11 cellular contexts compared by ENCODE assay signal in the genomic region with DNA sequence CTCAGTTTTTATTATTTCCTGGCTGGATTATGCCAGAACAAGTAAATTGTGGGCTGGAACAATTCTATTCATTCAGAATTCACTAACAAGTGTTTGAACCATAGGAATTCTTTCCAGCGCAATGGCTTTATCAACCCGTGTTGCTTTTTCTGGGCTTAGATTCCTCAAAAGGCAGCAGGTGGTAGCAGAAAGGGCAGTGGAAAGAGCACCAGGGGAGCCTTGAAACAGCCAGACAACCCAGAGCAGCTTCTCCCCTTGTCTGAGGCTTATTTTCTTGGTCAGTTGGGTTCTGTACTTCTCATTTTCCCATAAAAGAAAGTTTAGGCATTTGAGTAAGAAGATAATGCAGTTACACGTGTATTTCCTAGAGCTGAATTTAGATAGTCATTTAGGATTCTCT.
DNase-seq lines count a peak whose midpoint lies in the region; ATAC-seq and TF ChIP-seq lines count a peak whose summit lies in the region.
"Had no signal": no experiment of that assay in that cellular context is flagged by ENCODE, and none has a peak within 500 bp of the region (broad histone marks: within the 10 kb centered on the region; RNA-seq: fewer than 3 reads in every experiment).

No MANE protein-coding gene starts in this region.

- RAD21 ChIA-PET in HCT116 (lab: Charles Lee; ENCODE audit: low non-redundant PET in 1 of 2, low total read pairs in 2 of 2, uncharacterized antibody in 2 of 2, unreplicated experiment in 2 of 2): no interaction called here

- H3K27ac Mint-ChIP-seq in neural crest cell (ENCODE audit: unreplicated experiment): peak overlapping the region; percentile 20
- no peak overlapping the region for H3K27ac Mint-ChIP-seq in activated CD4-positive, alpha-beta T cell treated with anti-CD3 and anti-CD28 coated beads, Interleukin-2, amount 10 ng/mL, durations not matched to agents 24 days and 14 days

- TF ChIP-seq CTCF in HCT116 (IDR thresholded peaks at IDR 0.05 in 2 of 3, conservative IDR thresholded peaks at IDR 0.05 in 1 of 3; ENCODE audit: borderline replicate concordance in 1 of 3, insufficient read depth in 1 of 3, low read depth in 2 of 3, low read length in 2 of 3) (no peak), neural crest cell (conservative IDR thresholded peaks at IDR 0.05) (no peak)

- no peaks in the 10 kb centered on the region for H3K9me3 Mint-ChIP-seq in neural crest cell
- H3K9me3 Mint-ChIP-seq in activated CD4-positive, alpha-beta T cell treated with anti-CD3 and anti-CD28 coated beads, Interleukin-2, amount 10 ng/mL, durations not matched to agents 24 days and 14 days: no peaks in the 10 kb centered on the region

- no peaks in the 10 kb centered on the region for H3K9me3 ChIP-seq in HCT116 (ENCODE audit: control insufficient read depth in 1 of 2, insufficient read depth in 1 of 2, low read depth in 1 of 2, low read length in 2 of 2)

- no peaks in the 10 kb centered on the region for H3K9me2 ChIP-seq in HCT116 (ENCODE audit: insufficient read depth)

- ATAC-seq in HCT116: no peak
- ATAC-seq in GM19324 (IDR thresholded peaks at IDR 0.05; ENCODE audit: low FRiP score, unreplicated experiment): no peak

- H3K4me3 ChIP-seq in HCT116 (replicated peaks in 1 of 2; ENCODE audit: low read depth in 1 of 2, low read length in 2 of 2): no peak overlapping the region

- intact Hi-C loops in HCT116 (cut with micrococcal nuclease): no loop called here
- intact Hi-C loops in activated CD4-positive, alpha-beta T cell treated with anti-CD3 and anti-CD28 coated beads, Interleukin-2, amount 10 ng/mL, durations not matched to agents 24 days and 14 days (cut with micrococcal nuclease): no loop called here

- H3K4me1 ChIP-seq in HCT116 (ENCODE audit: control insufficient read depth in 1 of 2, insufficient read depth in 2 of 2, low read length in 2 of 2): no peaks in the 10 kb centered on the region

- TF ChIP-seq POLR2A in HCT116 (IDR thresholded peaks at IDR 0.05; ENCODE audit: borderline replicate concordance, extremely low read depth, insufficient read depth, insufficient read length): no peak

- H3K4me1 Mint-ChIP-seq in neural crest cell: peaks cover 37% of the 10 kb centered on the region
- no peaks in the 10 kb centered on the region for H3K4me1 Mint-ChIP-seq in activated CD4-positive, alpha-beta T cell treated with anti-CD3 and anti-CD28 coated beads, Interleukin-2, amount 10 ng/mL, durations not matched to agents 24 days and 14 days

- no peaks in the 10 kb centered on the region for H3K79me2 ChIP-seq in HCT116 (ENCODE audit: insufficient read depth, low read length)

- POLR2A ChIA-PET in HCT116 (lab: Charles Lee): no interaction called here

- no peaks in the 10 kb centered on the region for H3K27me3 ChIP-seq in HCT116 (ENCODE audit: insufficient read depth, low read length)

- H3K36me3 ChIP-seq in HCT116 (ENCODE audit: control insufficient read depth in 1 of 2, insufficient read depth in 2 of 2, low read length in 2 of 2): no peaks in the 10 kb centered on the region
- H3K36me3 ChIP-seq: WERI-Rb-1 had no signal

- no peak overlapping the region for H3K4me2 ChIP-seq in HCT116 (ENCODE audit: low read length)

- H3K27ac ChIP-seq in HCT116 (ENCODE audit: low read depth, low read length): no peak overlapping the region
- H3K27ac ChIP-seq: WERI-Rb-1 had no signal

- DNase-seq in HCT116 (ENCODE audit: low read depth, low spot score) (peak; percentile 4), NCI-H69 (lab: John Stamatoyannopoulos, UW) (peak; percentile 86), ecto neural progenitor cell (ENCODE audit: low spot score) (peak; percentile 81), neural crest cell (ENCODE audit: low read depth, low spot score) (peak; percentile 18), GM03348 (ENCODE audit: low spot score) (no peak)
- no peak for DNase-seq in activated CD4-positive, alpha-beta T cell treated with anti-CD3 and anti-CD28 coated beads, Interleukin-2, amount 10 ng/mL, durations not matched to agents 24 days and 14 days
- DNase-seq: effector memory CD4-positive, alpha-beta T cell; GOT3; NCI-H2029; WERI-Rb-1 had no signal

- TF ChIP-seq RAD21 in HCT116 (IDR thresholded peaks at IDR 0.05; ENCODE audit: low read depth): no peak

- H4K20me1 ChIP-seq in HCT116 (ENCODE audit: insufficient read depth): no peaks in the 10 kb centered on the region

- BruUV-seq in HCT116 (replicated peaks; lab: Mats Ljungman, UMichigan): no TSS peak

- no peak overlapping the region for H3K4me3 Mint-ChIP-seq in neural crest cell
- H3K4me3 Mint-ChIP-seq in activated CD4-positive, alpha-beta T cell treated with anti-CD3 and anti-CD28 coated beads, Interleukin-2, amount 10 ng/mL, durations not matched to agents 24 days and 14 days: no peak overlapping the region

- CTCF ChIA-PET in HCT116 (lab: Charles Lee): no interaction called here

- H2AFZ ChIP-seq in HCT116 (ENCODE audit: low read depth, low read length, poor library complexity, severe bottlenecking): no peak overlapping the region

- H3K36me3 Mint-ChIP-seq in neural crest cell (ENCODE audit: low read depth): no peaks in the 10 kb centered on the region
- no peaks in the 10 kb centered on the region for H3K36me3 Mint-ChIP-seq in activated CD4-positive, alpha-beta T cell treated with anti-CD3 and anti-CD28 coated beads, Interleukin-2, amount 10 ng/mL, durations not matched to agents 24 days and 14 days (ENCODE audit: low read depth)

- no peak overlapping the region for H3K9ac ChIP-seq in HCT116 (ENCODE audit: low read length)

- no peaks in the 10 kb centered on the region for H3K27me3 Mint-ChIP-seq in neural crest cell (ENCODE audit: low read depth)
- no peaks in the 10 kb centered on the region for H3K27me3 Mint-ChIP-seq in activated CD4-positive, alpha-beta T cell treated with anti-CD3 and anti-CD28 coated beads, Interleukin-2, amount 10 ng/mL, durations not matched to agents 24 days and 14 days

TF ChIP-seq in HCT116, 20 proteins besides CTCF, POLR2A, EP300 and RAD21 (continues in another document):
- no peak for TF ChIP-seq SIN3A (IDR thresholded peaks at IDR 0.05; ENCODE audit: low read depth)
- TF ChIP-seq SRF (IDR thresholded peaks at IDR 0.05; ENCODE audit: low read depth): no peak
- TF ChIP-seq EGR1 (IDR thresholded peaks at IDR 0.05; ENCODE audit: low read depth): no peak
- no peak for TF ChIP-seq ZNF274 (IDR thresholded peaks at IDR 0.05; ENCODE audit: low read depth, low read length)
- TF ChIP-seq, protein P1, sequence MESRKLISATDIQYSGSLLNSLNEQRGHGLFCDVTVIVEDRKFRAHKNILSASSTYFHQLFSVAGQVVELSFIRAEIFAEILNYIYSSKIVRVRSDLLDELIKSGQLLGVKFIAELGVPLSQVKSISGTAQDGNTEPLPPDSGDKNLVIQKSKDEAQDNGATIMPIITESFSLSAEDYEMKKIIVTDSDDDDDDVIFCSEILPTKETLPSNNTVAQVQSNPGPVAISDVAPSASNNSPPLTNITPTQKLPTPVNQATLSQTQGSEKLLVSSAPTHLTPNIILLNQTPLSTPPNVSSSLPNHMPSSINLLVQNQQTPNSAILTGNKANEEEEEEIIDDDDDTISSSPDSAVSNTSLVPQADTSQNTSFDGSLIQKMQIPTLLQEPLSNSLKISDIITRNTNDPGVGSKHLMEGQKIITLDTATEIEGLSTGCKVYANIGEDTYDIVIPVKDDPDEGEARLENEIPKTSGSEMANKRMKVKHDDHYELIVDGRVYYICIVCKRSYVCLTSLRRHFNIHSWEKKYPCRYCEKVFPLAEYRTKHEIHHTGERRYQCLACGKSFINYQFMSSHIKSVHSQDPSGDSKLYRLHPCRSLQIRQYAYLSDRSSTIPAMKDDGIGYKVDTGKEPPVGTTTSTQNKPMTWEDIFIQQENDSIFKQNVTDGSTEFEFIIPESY (IDR thresholded peaks at IDR 0.05; ENCODE audit: extremely low read depth, insufficient replicate concordance, low read length): no peak
- no peak for TF ChIP-seq CBX3 (IDR thresholded peaks at IDR 0.05; ENCODE audit: low read depth)
- no peak for TF ChIP-seq JUND (IDR thresholded peaks at IDR 0.05)
- TF ChIP-seq TCF7L2 (IDR thresholded peaks at IDR 0.05; ENCODE audit: borderline replicate concordance, extremely low read depth, insufficient read depth, insufficient read length): no peak
- TF ChIP-seq YY1 (IDR thresholded peaks at IDR 0.05; ENCODE audit: extremely low read depth, insufficient replicate concordance, low read depth, low read length): no peak
- TF ChIP-seq ZFX (IDR thresholded peaks at IDR 0.05): no peak
- TF ChIP-seq EZH2 (IDR thresholded peaks at IDR 0.05): no peak
- TF ChIP-seq POLR2AphosphoS5 (IDR thresholded peaks at IDR 0.05; ENCODE audit: low read depth, low read length): no peak
- TF ChIP-seq, protein P2, sequence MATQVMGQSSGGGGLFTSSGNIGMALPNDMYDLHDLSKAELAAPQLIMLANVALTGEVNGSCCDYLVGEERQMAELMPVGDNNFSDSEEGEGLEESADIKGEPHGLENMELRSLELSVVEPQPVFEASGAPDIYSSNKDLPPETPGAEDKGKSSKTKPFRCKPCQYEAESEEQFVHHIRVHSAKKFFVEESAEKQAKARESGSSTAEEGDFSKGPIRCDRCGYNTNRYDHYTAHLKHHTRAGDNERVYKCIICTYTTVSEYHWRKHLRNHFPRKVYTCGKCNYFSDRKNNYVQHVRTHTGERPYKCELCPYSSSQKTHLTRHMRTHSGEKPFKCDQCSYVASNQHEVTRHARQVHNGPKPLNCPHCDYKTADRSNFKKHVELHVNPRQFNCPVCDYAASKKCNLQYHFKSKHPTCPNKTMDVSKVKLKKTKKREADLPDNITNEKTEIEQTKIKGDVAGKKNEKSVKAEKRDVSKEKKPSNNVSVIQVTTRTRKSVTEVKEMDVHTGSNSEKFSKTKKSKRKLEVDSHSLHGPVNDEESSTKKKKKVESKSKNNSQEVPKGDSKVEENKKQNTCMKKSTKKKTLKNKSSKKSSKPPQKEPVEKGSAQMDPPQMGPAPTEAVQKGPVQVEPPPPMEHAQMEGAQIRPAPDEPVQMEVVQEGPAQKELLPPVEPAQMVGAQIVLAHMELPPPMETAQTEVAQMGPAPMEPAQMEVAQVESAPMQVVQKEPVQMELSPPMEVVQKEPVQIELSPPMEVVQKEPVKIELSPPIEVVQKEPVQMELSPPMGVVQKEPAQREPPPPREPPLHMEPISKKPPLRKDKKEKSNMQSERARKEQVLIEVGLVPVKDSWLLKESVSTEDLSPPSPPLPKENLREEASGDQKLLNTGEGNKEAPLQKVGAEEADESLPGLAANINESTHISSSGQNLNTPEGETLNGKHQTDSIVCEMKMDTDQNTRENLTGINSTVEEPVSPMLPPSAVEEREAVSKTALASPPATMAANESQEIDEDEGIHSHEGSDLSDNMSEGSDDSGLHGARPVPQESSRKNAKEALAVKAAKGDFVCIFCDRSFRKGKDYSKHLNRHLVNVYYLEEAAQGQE (IDR thresholded peaks at IDR 0.05; ENCODE audit: low read depth): no peak
- TF ChIP-seq, protein P3, sequence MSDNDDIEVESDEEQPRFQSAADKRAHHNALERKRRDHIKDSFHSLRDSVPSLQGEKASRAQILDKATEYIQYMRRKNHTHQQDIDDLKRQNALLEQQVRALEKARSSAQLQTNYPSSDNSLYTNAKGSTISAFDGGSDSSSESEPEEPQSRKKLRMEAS (IDR thresholded peaks at IDR 0.05): no peak
- TF ChIP-seq EZH2phosphoT487 (IDR thresholded peaks at IDR 0.05; ENCODE audit: borderline replicate concordance): no peak
- TF ChIP-seq SP1 (IDR thresholded peaks at IDR 0.05; ENCODE audit: low read depth): no peak

Comparison
In these comparisons a context has a peak if more than half of its experiments do, and no peak if none do; other contexts are left out.
1. DNase-seq: peak in HCT116 (single experiment), NCI-H69 (single experiment), ecto neural progenitor cell (single experiment) and neural crest cell (single experiment); none in GM03348 (single experiment) and activated CD4-positive, alpha-beta T cell treated with anti-CD3 and anti-CD28 coated beads, Interleukin-2, amount 10 ng/mL, durations not matched to agents 24 days and 14 days (single experiment).